ENCODE assay signal across 9 cellular contexts in genomic region chr13:98549006-98549727, GRCh38. TPM values are rescaled to one million over a fixed set of nuclear protein-coding genes. Genes with fewer than 3 reads are reported as not detected.
DNase-seq lines count a peak whose midpoint lies in the region; ATAC-seq lines count a peak whose summit lies in the region.
"Had no signal": no experiment of that assay in that cellular context is flagged by ENCODE, and none has a peak within 500 bp of the region (broad histone marks: within the 10 kb centered on the region; RNA-seq: fewer than 3 reads in every experiment).

No MANE protein-coding gene starts in this region.

- no peaks in the 10 kb centered on the region for H3K27me3 Mint-ChIP-seq in CD4-positive, alpha-beta memory T cell
- no peaks in the 10 kb centered on the region for H3K27me3 Mint-ChIP-seq in naive B cell

- no peaks in the 10 kb centered on the region for H3K27me3 ChIP-seq in CD4-positive, alpha-beta memory T cell (ENCODE audit: insufficient read depth, low read length)
- no peaks in the 10 kb centered on the region for H3K27me3 ChIP-seq in aorta (ENCODE audit: control insufficient read depth in 1 of 2, insufficient read depth in 2 of 2, low read length in 1 of 2)

- no peak for ATAC-seq in naive B cell (ENCODE audit: low read depth in 2 of 2)
- ATAC-seq in aorta (ENCODE audit: low FRiP score), result no peak
- no peak for ATAC-seq in HG03095 (IDR thresholded peaks at IDR 0.05; ENCODE audit: unreplicated experiment)
- ATAC-seq in HG03280 (IDR thresholded peaks at IDR 0.05; ENCODE audit: unreplicated experiment), result no peak

- POLR2A ChIA-PET in CD4-positive, alpha-beta memory T cell (lab: Charles Lee; ENCODE audit: partially characterized antibody), result interaction anchor here (1.3 to 2.0 kb wide), 2 partner anchors 14 to 26 kb away, joined by 3 to 15 read pairs; no protein-coding TSS in a partner anchor

- intact Hi-C loops in CD4-positive, alpha-beta memory T cell (cut with micrococcal nuclease), result no loop called here
- intact Hi-C loops in aorta (cut with DNase I), result no loop called here

- no peaks in the 10 kb centered on the region for H3K9me3 Mint-ChIP-seq in CD4-positive, alpha-beta memory T cell
- H3K9me3 Mint-ChIP-seq in naive B cell, result no peaks in the 10 kb centered on the region

- peak overlapping the region in 5 of 8 donors; percentile 2 to 49 (median 27) for H3K4me3 Mint-ChIP-seq in CD4-positive, alpha-beta memory T cell
- no peak overlapping the region for H3K4me3 Mint-ChIP-seq in naive B cell

- H3K27ac Mint-ChIP-seq in CD4-positive, alpha-beta memory T cell, result peak overlapping the region; percentile 34 to 91 (median 79)
- peak overlapping the region in 4 of 6 donors; percentile 28 to 73 (median 55) for H3K27ac Mint-ChIP-seq in naive B cell

- H3K27ac ChIP-seq in CD4-positive, alpha-beta memory T cell (ENCODE audit: low read depth, low read length), result no peak overlapping the region
- no peak overlapping the region for H3K27ac ChIP-seq in aorta (ENCODE audit: low read depth in 1 of 2, low read length in 2 of 2)

- no peak for DNase-seq in CD4-positive, alpha-beta memory T cell
- peak; percentile 19 for DNase-seq in HS-27A (ENCODE audit: low read depth)
- peak; percentile 99 for DNase-seq in amniotic epithelial cell (ENCODE audit: low read depth)
- no peak for DNase-seq in naive B cell
- no peak for DNase-seq in aorta
- DNase-seq in NCI-H1694 treated with DMSO at 0.1 percent for 48 hours (lab: John Stamatoyannopoulos, UW), result no peak
- DNase-seq: activated CD4-positive, CD25-positive, alpha-beta regulatory T cell had no signal

- peaks cover 32 to 51% of the 10 kb centered on the region in 2 donors for H3K36me3 Mint-ChIP-seq in CD4-positive, alpha-beta memory T cell
- peaks cover 7 to 17% of the 10 kb centered on the region in 2 donors for H3K36me3 Mint-ChIP-seq in naive B cell

- H3K4me1 ChIP-seq in CD4-positive, alpha-beta memory T cell (ENCODE audit: insufficient read depth, low read length), result peaks cover 85% of the 10 kb centered on the region
- peaks cover 0 to 2% of the 10 kb centered on the region in 2 donors for H3K4me1 ChIP-seq in aorta (ENCODE audit: control insufficient read depth in 1 of 2, insufficient read depth in 2 of 2, low read length in 2 of 2)

- 96 to 98% methylated on average over 7 of the region's 7 CpGs for WGBS in aorta, 2 donors

- H3K4me3 ChIP-seq in CD4-positive, alpha-beta memory T cell (ENCODE audit: low read length in 2 of 2), result no peak overlapping the region
- no peak overlapping the region for H3K4me3 ChIP-seq in aorta (ENCODE audit: low read length in 2 of 2)

- peaks cover 29% of the 10 kb centered on the region for H3K36me3 ChIP-seq in CD4-positive, alpha-beta memory T cell (ENCODE audit: insufficient read depth, low read length)
- H3K36me3 ChIP-seq in aorta (ENCODE audit: control insufficient read depth in 1 of 2, insufficient read depth in 2 of 2, low read length in 1 of 2), result no peaks in the 10 kb centered on the region

- CTCF ChIA-PET in CD4-positive, alpha-beta memory T cell (lab: Charles Lee; ENCODE audit: partially characterized antibody), result interaction anchor here (1.3 to 1.9 kb wide), 3 partner anchors 30 to 104 kb away, joined by 4 to 7 read pairs (median 6); no protein-coding TSS in a partner anchor

- H3K9me3 ChIP-seq in CD4-positive, alpha-beta memory T cell (ENCODE audit: control insufficient read depth in 1 of 2, low read length in 2 of 2), result no peaks in the 10 kb centered on the region
- no peaks in the 10 kb centered on the region for H3K9me3 ChIP-seq in aorta (ENCODE audit: control insufficient read depth, low read length)

- peaks cover 61 to 97% (median 79%) of the 10 kb centered on the region in 4 donors for H3K4me1 Mint-ChIP-seq in CD4-positive, alpha-beta memory T cell
- peaks cover 62 to 93% (median 93%) of the 10 kb centered on the region in 3 donors for H3K4me1 Mint-ChIP-seq in naive B cell

RNA-seq across cellular contexts. Expression of gene STK24, which starts 27.7 kb away (rescaled TPM):
- total RNA-seq in CD4-positive, alpha-beta memory T cell, result 100 to 1,000 TPM; 146 to 147 TPM
- polyA plus RNA-seq in CD4-positive, alpha-beta memory T cell, result 10 to 100 TPM; 24.2 to 89.4 TPM
- 10 to 100 TPM; 30.2 to 63.1 (median 37.2) TPM for polyA plus RNA-seq in naive B cell (ENCODE audit: low read depth in 6 of 6)
- total RNA-seq in aorta, result 10 to 100 TPM; 61.3 to 64.5 TPM
- 10 to 100 TPM; 39.9 to 54.8 TPM for polyA plus RNA-seq in aorta

Comparison
In these comparisons a context has a peak if more than half of its experiments do, and no peak if none do; other contexts are left out.
1. DNase-seq: peak in HS-27A (single experiment) and amniotic epithelial cell (single experiment); none in CD4-positive, alpha-beta memory T cell (0 of 5), naive B cell (single experiment), aorta (0 of 2) and NCI-H1694 treated with DMSO at 0.1 percent for 48 hours (single experiment).
2. H3K4me3 Mint-ChIP-seq: peak in CD4-positive, alpha-beta memory T cell (5 of 8); none in naive B cell (0 of 8).